Comparison of ENCODE assay signal across 19 cellular contexts in genomic region chr1:17776426-17776825, GRCh38. TPM values are rescaled to one million over a fixed set of nuclear protein-coding genes. Genes with fewer than 3 reads are reported as not detected.
A peak's percentile ranks its signal among the peaks of the same experiment; 100 is the strongest.
DNase-seq lines count a peak whose midpoint lies in the region; ATAC-seq lines count a peak whose summit lies in the region.
"Had no signal": no experiment of that assay in that cellular context is flagged by ENCODE, and none has a peak within 500 bp of the region (broad histone marks: within the 10 kb centered on the region; RNA-seq: fewer than 3 reads in every experiment).

No MANE protein-coding gene starts in this region.

- H3K9me3 Mint-ChIP-seq in activated T-cell treated with anti-CD3 and anti-CD28 coated beads, Interleukin-2, amount 50 U/mL, for 24 hours: no peaks in the 10 kb centered on the region
- H3K9me3 Mint-ChIP-seq: CD8-positive, alpha-beta T cell had no signal

- no peak overlapping the region for H3K4me3 Mint-ChIP-seq in activated T-cell treated with anti-CD3 and anti-CD28 coated beads, Interleukin-2, amount 50 U/mL, for 24 hours
- H3K4me3 Mint-ChIP-seq: CD8-positive, alpha-beta T cell had no signal

- no peaks in the 10 kb centered on the region for H3K36me3 Mint-ChIP-seq in activated T-cell treated with anti-CD3 and anti-CD28 coated beads, Interleukin-2, amount 50 U/mL, for 24 hours (ENCODE audit: low read depth)
- H3K36me3 Mint-ChIP-seq: CD8-positive, alpha-beta T cell had no signal

- H3K4me1 Mint-ChIP-seq in activated T-cell treated with anti-CD3 and anti-CD28 coated beads, Interleukin-2, amount 50 U/mL, for 24 hours (ENCODE audit: low read depth): no peaks in the 10 kb centered on the region

- no peak for ATAC-seq in GM21515 (IDR thresholded peaks at IDR 0.05; ENCODE audit: unreplicated experiment)
- ATAC-seq: A549; CD8-positive, alpha-beta T cell; HepG2 had no signal

- no peak overlapping the region for H3K27ac Mint-ChIP-seq in activated T-cell treated with anti-CD3 and anti-CD28 coated beads, Interleukin-2, amount 50 U/mL, for 24 hours
- H3K27ac Mint-ChIP-seq: CD8-positive, alpha-beta T cell had no signal

- DNase-seq in DMS 273 treated with DMSO at 0.1 percent for 48 hours (lab: John Stamatoyannopoulos, UW) (peak; percentile 37), NCI-H524 (lab: John Stamatoyannopoulos, UW) (peak; percentile 51 to 75), cerebellum (ENCODE audit: low spot score) (peak; percentile 81), pons (ENCODE audit: low spot score) (peak; percentile 3), T1000 (lab: John Stamatoyannopoulos, UW) (no peak)
- no peak for DNase-seq in activated T-cell treated with anti-CD3 and anti-CD28 coated beads, Interleukin-2, amount 50 U/mL, for 24 hours
- DNase-seq: Calu3; CD8-positive, alpha-beta T cell; DMS79; KBM-7; NCI-H1105; NCI-H345; NCI-H69; NK-92 treated with Interleukin-12 subunit alpha and Interleukin-12 subunit beta, amount 100 ng/mL, for 24 hours; SHP77 treated with DMSO at 0.1 percent for 48 hours had no signal

- no peaks in the 10 kb centered on the region for H3K27me3 Mint-ChIP-seq in activated T-cell treated with anti-CD3 and anti-CD28 coated beads, Interleukin-2, amount 50 U/mL, for 24 hours

RNA-seq across cellular contexts. Expression of gene ACTL8, which starts 21.3 kb away (rescaled TPM):
- not detected for total RNA-seq in cerebellum
- total RNA-seq: Calu3; CD8-positive, alpha-beta T cell; OCI-LY7 had no signal

Comparison
In these comparisons a context has a peak if more than half of its experiments do, and no peak if none do; other contexts are left out.
1. DNase-seq: peak in DMS 273 treated with DMSO at 0.1 percent for 48 hours (single experiment), NCI-H524 (2 of 2), cerebellum (single experiment) and pons (single experiment); none in activated T-cell treated with anti-CD3 and anti-CD28 coated beads, Interleukin-2, amount 50 U/mL, for 24 hours (single experiment) and T1000 (single experiment).